In the genomic region with DNA sequence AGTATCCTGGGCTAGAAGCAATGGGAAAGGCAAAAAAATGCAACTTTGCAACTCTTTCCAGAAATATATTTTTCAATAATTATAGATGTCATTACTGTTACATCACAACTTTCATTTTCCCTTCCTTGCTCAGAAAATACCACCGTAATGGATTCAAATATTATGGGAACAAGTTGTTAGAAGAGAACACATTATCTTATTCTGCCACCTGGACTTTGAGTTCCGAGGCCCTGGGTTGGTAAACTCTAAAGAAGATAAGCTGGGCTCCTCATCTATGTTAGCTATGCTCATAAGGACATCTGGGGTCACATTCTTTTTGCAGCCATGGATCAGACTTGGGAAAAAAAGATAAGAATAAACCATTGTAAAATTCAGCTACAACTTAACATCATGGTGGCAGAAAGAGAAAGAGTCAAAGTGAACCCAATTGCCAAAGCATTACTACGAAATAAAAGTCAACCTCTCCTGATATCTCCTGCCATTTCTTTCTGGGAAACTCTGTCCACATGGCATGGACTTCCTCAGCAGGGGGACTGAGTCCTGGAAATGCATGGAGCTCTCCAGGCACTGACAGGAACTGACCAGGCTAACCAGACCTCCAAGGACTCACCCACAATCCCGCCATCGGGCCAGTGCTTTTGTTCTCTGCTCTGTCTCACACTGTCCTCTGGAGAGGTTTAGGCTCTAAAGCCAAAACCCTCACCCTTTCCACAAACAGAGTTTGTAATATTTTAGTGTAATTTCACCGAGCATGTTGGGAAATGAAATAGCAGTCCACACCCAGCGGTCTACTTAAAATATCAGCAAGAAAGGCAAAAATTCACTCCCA, we compare ENCODE assay signal across 1 cellular context.
TF ChIP-seq lines count a peak whose summit lies in the region.

No MANE protein-coding gene starts in this region.

TF ChIP-seq in K562, 482 proteins besides CTCF, POLR2A, EP300 and RAD21 (continued from another document and continues in another):
- TF ChIP-seq ZNF384 (IDR thresholded peaks at IDR 0.05; ENCODE audit: low read depth, low read length) = no peak
- TF ChIP-seq SAFB (IDR thresholded peaks at IDR 0.05; ENCODE audit: borderline replicate concordance, low read depth, low read length) = no peak
- no peak for TF ChIP-seq ZNF239 (CRISPR knock-in tag; IDR thresholded peaks at IDR 0.05)
- TF ChIP-seq ZNF695 (CRISPR knock-in tag; IDR thresholded peaks at IDR 0.05) = no peak
- peak; percentile 78 for TF ChIP-seq THRA (IDR thresholded peaks at IDR 0.05)
- no peak for TF ChIP-seq SLC30A9 (CRISPR knock-in tag; IDR thresholded peaks at IDR 0.05)
- peak in 1 of 2 experiments; percentile 69; a peak in 2 of 4 replicates for TF ChIP-seq TBL1XR1 (IDR thresholded peaks at IDR 0.05; ENCODE audit: low read length in 2 of 2)
- peak; percentile 65 for TF ChIP-seq HDAC3 (IDR thresholded peaks at IDR 0.05; ENCODE audit: borderline replicate concordance, partially characterized antibody)
- TF ChIP-seq ZBTB11 (CRISPR knock-in tag; IDR thresholded peaks at IDR 0.05) = peak in 1 of 3 experiments; percentile 48; a peak in 2 of 6 replicates
- TF ChIP-seq, protein P1, sequence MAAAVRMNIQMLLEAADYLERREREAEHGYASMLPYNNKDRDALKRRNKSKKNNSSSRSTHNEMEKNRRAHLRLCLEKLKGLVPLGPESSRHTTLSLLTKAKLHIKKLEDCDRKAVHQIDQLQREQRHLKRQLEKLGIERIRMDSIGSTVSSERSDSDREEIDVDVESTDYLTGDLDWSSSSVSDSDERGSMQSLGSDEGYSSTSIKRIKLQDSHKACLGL (CRISPR knock-in tag; IDR thresholded peaks at IDR 0.05; ENCODE audit: borderline replicate concordance, poor library complexity, severe bottlenecking) = no peak
- TF ChIP-seq MLX (CRISPR knock-in tag; conservative IDR thresholded peaks at IDR 0.05) = no peak
- TF ChIP-seq ZFP30 (CRISPR knock-in tag; IDR thresholded peaks at IDR 0.05; ENCODE audit: borderline replicate concordance) = no peak
- peak; percentile 58; the same call in 1 of the 2 replicates for TF ChIP-seq C11orf30 (IDR thresholded peaks at IDR 0.05; ENCODE audit: low read depth)
- TF ChIP-seq ZNF644 (tag; IDR thresholded peaks at IDR 0.05; ENCODE audit: low read depth) = peak; percentile 84; the same call in 1 of the 2 replicates
- TF ChIP-seq ZNF12 (CRISPR knock-in tag; IDR thresholded peaks at IDR 0.05) = no peak
- 0 out of 2 replicates have a peak, but pooled peaks have one; percentile 48 for TF ChIP-seq REST (CRISPR knock-in tag; IDR thresholded peaks at IDR 0.05; ENCODE audit: low read depth)
- TF ChIP-seq ELF1 (tag; IDR thresholded peaks at IDR 0.05) = no peak; the same call in 1 of the 2 replicates
- 0 out of 2 replicates have a peak, but pooled peaks have one; percentile 6 for TF ChIP-seq MEF2D (tag; conservative IDR thresholded peaks at IDR 0.05; ENCODE audit: low read depth)
- no peak for TF ChIP-seq ZNF444 (CRISPR knock-in tag; IDR thresholded peaks at IDR 0.05)
- TF ChIP-seq MAFK (IDR thresholded peaks at IDR 0.05; ENCODE audit: low read length) = no peak
- TF ChIP-seq, protein P2, sequence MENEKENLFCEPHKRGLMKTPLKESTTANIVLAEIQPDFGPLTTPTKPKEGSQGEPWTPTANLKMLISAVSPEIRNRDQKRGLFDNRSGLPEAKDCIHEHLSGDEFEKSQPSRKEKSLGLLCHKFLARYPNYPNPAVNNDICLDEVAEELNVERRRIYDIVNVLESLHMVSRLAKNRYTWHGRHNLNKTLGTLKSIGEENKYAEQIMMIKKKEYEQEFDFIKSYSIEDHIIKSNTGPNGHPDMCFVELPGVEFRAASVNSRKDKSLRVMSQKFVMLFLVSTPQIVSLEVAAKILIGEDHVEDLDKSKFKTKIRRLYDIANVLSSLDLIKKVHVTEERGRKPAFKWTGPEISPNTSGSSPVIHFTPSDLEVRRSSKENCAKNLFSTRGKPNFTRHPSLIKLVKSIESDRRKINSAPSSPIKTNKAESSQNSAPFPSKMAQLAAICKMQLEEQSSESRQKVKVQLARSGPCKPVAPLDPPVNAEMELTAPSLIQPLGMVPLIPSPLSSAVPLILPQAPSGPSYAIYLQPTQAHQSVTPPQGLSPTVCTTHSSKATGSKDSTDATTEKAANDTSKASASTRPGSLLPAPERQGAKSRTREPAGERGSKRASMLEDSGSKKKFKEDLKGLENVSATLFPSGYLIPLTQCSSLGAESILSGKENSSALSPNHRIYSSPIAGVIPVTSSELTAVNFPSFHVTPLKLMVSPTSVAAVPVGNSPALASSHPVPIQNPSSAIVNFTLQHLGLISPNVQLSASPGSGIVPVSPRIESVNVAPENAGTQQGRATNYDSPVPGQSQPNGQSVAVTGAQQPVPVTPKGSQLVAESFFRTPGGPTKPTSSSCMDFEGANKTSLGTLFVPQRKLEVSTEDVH (IDR thresholded peaks at IDR 0.05; ENCODE audit: low read depth, partially characterized antibody) = no peak
- peak; percentile 68; the same call in 1 of the 2 replicates for TF ChIP-seq PML (IDR thresholded peaks at IDR 0.05; ENCODE audit: low read length)
- TF ChIP-seq PTBP1 (IDR thresholded peaks at IDR 0.05; ENCODE audit: low read depth, low read length) = no peak
- TF ChIP-seq HDAC8 (tag; IDR thresholded peaks at IDR 0.05) = no peak
- no peak for TF ChIP-seq CAMTA2 (CRISPR knock-in tag; conservative IDR thresholded peaks at IDR 0.05)
- TF ChIP-seq HNRNPLL (IDR thresholded peaks at IDR 0.05; ENCODE audit: low read depth, low read length, poor library complexity, severe bottlenecking) = no peak
- 0 out of 2 replicates have a peak, but pooled peaks have one; percentile 6 for TF ChIP-seq PYGO2 (tag; IDR thresholded peaks at IDR 0.05)
- TF ChIP-seq NFRKB (IDR thresholded peaks at IDR 0.05; ENCODE audit: low read depth) = peak; percentile 73
- 0 out of 2 replicates have a peak, but pooled peaks have one; percentile 5 for TF ChIP-seq ZNF197 (CRISPR knock-in tag; IDR thresholded peaks at IDR 0.05; ENCODE audit: low read depth)
- peak; percentile 66; the same call in 1 of the 2 replicates for TF ChIP-seq JUND (IDR thresholded peaks at IDR 0.05; ENCODE audit: borderline replicate concordance, low read depth, low read length)
- TF ChIP-seq JUND (tag; IDR thresholded peaks at IDR 0.05; ENCODE audit: borderline replicate concordance, low read depth, low read length) = peak; percentile 40; the same call in 1 of the 3 replicates
- no peak for TF ChIP-seq HNRNPH1 (optimal IDR thresholded peaks at IDR 0.05; ENCODE audit: low read depth, low read length)
- TF ChIP-seq ZNF76 (CRISPR knock-in tag; IDR thresholded peaks at IDR 0.05; ENCODE audit: borderline replicate concordance) = no peak
- peak; percentile 70 for TF ChIP-seq MTA3 (IDR thresholded peaks at IDR 0.05; ENCODE audit: borderline replicate concordance)
- no peak for TF ChIP-seq THRAP3 (IDR thresholded peaks at IDR 0.05; ENCODE audit: borderline replicate concordance)
- TF ChIP-seq CBX3 (IDR thresholded peaks at IDR 0.05; ENCODE audit: borderline replicate concordance in 1 of 2, low read length in 2 of 2) = no peak
- no peak for TF ChIP-seq ZNF280B (CRISPR knock-in tag; IDR thresholded peaks at IDR 0.05)
- TF ChIP-seq TCF3 (CRISPR knock-in tag; IDR thresholded peaks at IDR 0.05) = peak; percentile 92
- TF ChIP-seq ZNF133 (CRISPR knock-in tag; IDR thresholded peaks at IDR 0.05) = no peak
- TF ChIP-seq, protein P3, sequence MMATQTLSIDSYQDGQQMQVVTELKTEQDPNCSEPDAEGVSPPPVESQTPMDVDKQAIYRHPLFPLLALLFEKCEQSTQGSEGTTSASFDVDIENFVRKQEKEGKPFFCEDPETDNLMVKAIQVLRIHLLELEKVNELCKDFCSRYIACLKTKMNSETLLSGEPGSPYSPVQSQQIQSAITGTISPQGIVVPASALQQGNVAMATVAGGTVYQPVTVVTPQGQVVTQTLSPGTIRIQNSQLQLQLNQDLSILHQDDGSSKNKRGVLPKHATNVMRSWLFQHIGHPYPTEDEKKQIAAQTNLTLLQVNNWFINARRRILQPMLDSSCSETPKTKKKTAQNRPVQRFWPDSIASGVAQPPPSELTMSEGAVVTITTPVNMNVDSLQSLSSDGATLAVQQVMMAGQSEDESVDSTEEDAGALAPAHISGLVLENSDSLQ (IDR thresholded peaks at IDR 0.05) = no peak
- TF ChIP-seq KLF16 (IDR thresholded peaks at IDR 0.05) = peak; percentile 72
